ENCODE assay signal across 26 cellular contexts in genomic region chr15:53472883-53473282, GRCh38.
DNase-seq lines count a peak whose midpoint lies in the region; ATAC-seq and TF ChIP-seq lines count a peak whose summit lies in the region.
"Had no signal": no experiment of that assay in that cellular context is flagged by ENCODE, and none has a peak within 500 bp of the region (broad histone marks: within the 10 kb centered on the region; RNA-seq: fewer than 3 reads in every experiment).

No MANE protein-coding gene starts in this region.

- no peak overlapping the region for H3K18ac ChIP-seq in mesendoderm (ENCODE audit: low read length)

- H3K9me3 ChIP-seq in esophagus muscularis mucosa (no peaks in the 10 kb centered on the region), upper lobe of right lung (no peaks in the 10 kb centered on the region)
- H3K9me3 ChIP-seq: BE2C, SJSA1 had no signal

- no peak overlapping the region for H3K56ac ChIP-seq in mesendoderm (ENCODE audit: low read length)

- no peak overlapping the region for H3K9ac ChIP-seq in mesendoderm (ENCODE audit: low read length)

- DNase-seq in GM23338 (ENCODE audit: low spot score) = no peak
- peak; percentile 62 for DNase-seq in NCI-H226
- DNase-seq in esophagus muscularis mucosa (ENCODE audit: extremely low spot score) = peak; percentile 29
- DNase-seq in mesendoderm = peak; percentile 17
- DNase-seq in activated CD4-positive, alpha-beta T cell treated with anti-CD3 and anti-CD28 coated beads, Interleukin-2, amount 50 U/mL, for 4 hours = no peak
- DNase-seq in sciatic nerve (ENCODE audit: low spot score) = no peak
- DNase-seq in upper lobe of right lung = no peak
- DNase-seq: 8988T; ACHN; BE2C; CD8-positive, alpha-beta memory T cell; DMS 273 treated with DMSO at 0.1 percent for 48 hours; DMS79; EL; GDM1; HFFc6; NCI-H1092; NCI-H1436; NCI-H1930; NCI-H446 treated with DMSO at 0.1 percent for 48 hours; NCI-H526; PC-9; Right ventricle myocardium superior had no signal

- H3K9me3 Mint-ChIP-seq in GM23338 = peaks cover 3% of the 10 kb centered on the region; the same call in 2 of the 3 replicates
- H3K9me3 Mint-ChIP-seq in stimulated activated memory B cell treated with anti-CD40 and anti-IgM and Interleukin-4, amounts not matched to agents 10 μg/mL and 1 μg/mL and 100 μg/mL, for 72 hours = peaks cover 7% of the 10 kb centered on the region

- H3K27ac ChIP-seq in GM23338 (ENCODE audit: low read depth) = no peak overlapping the region
- no peak overlapping the region for H3K27ac ChIP-seq in esophagus muscularis mucosa (replicated peaks in 1 of 4)
- no peak overlapping the region for H3K27ac ChIP-seq in mesendoderm (ENCODE audit: low read depth, low read length)
- H3K27ac ChIP-seq in upper lobe of right lung = no peak overlapping the region
- H3K27ac ChIP-seq: PC-9, SJSA1 had no signal

- no peak for TF ChIP-seq EP300 in esophagus muscularis mucosa (IDR thresholded peaks at IDR 0.05)

- H3K4me3 ChIP-seq in GM23338 (no peak overlapping the region), esophagus muscularis mucosa (no peak overlapping the region), mesendoderm (ENCODE audit: low read length) (no peak overlapping the region), upper lobe of right lung (no peak overlapping the region)
- H3K4me3 ChIP-seq: PC-9, SJSA1 had no signal

- TF ChIP-seq CTCF in GM23338 (conservative IDR thresholded peaks at IDR 0.05; ENCODE audit: low read depth in 2 of 2) (no peak), esophagus muscularis mucosa (IDR thresholded peaks at IDR 0.05) (no peak), upper lobe of right lung (IDR thresholded peaks at IDR 0.05) (no peak)

- H3K23ac ChIP-seq in mesendoderm (ENCODE audit: low read length) = no peak overlapping the region

- no peak overlapping the region for H3K4me3 Mint-ChIP-seq in GM23338
- H3K4me3 Mint-ChIP-seq in stimulated activated memory B cell treated with anti-CD40 and anti-IgM and Interleukin-4, amounts not matched to agents 10 μg/mL and 1 μg/mL and 100 μg/mL, for 72 hours = no peak overlapping the region
- H3K4me3 Mint-ChIP-seq: CD14-positive monocyte; CD8-positive, alpha-beta memory T cell; HFFc6 had no signal

- H3K4me1 ChIP-seq in GM23338 (ENCODE audit: insufficient read depth) (no peaks in the 10 kb centered on the region), esophagus muscularis mucosa (no peaks in the 10 kb centered on the region), mesendoderm (ENCODE audit: control insufficient read depth, low read depth, low read length) (no peaks in the 10 kb centered on the region), upper lobe of right lung (no peaks in the 10 kb centered on the region)
- H3K4me1 ChIP-seq: BE2C, SJSA1 had no signal

- no peak overlapping the region for H2AK5ac ChIP-seq in mesendoderm (ENCODE audit: low read length)

- H2BK5ac ChIP-seq in mesendoderm (ENCODE audit: low read length) = no peak overlapping the region

- no peaks in the 10 kb centered on the region for H4K20me1 ChIP-seq in GM23338 (replicated peaks; ENCODE audit: insufficient read depth)

- no peaks in the 10 kb centered on the region for H3F3A ChIP-seq in GM23338 (replicated peaks; ENCODE audit: low read depth)

- H3K36me3 Mint-ChIP-seq in GM23338 (ENCODE audit: low read depth) = no peaks in the 10 kb centered on the region
- no peaks in the 10 kb centered on the region for H3K36me3 Mint-ChIP-seq in stimulated activated memory B cell treated with anti-CD40 and anti-IgM and Interleukin-4, amounts not matched to agents 10 μg/mL and 1 μg/mL and 100 μg/mL, for 72 hours
- H3K36me3 Mint-ChIP-seq: CD14-positive monocyte; CD8-positive, alpha-beta memory T cell had no signal

- H3K4me2 ChIP-seq in GM23338 = no peak overlapping the region
- H3K4me2 ChIP-seq in mesendoderm (ENCODE audit: low read length) = no peak overlapping the region
- H3K4me2 ChIP-seq: PC-9 had no signal

- no peak for TF ChIP-seq POLR2A in esophagus muscularis mucosa (IDR thresholded peaks at IDR 0.05; ENCODE audit: low read depth)

- no peaks in the 10 kb centered on the region for H3K9me2 ChIP-seq in GM23338 (ENCODE audit: insufficient read depth)

- H3K36me3 ChIP-seq in GM23338 (ENCODE audit: insufficient read depth) (0 out of 2 replicates have a peak, but pooled peaks cover 4% of the 10 kb centered on the region), esophagus muscularis mucosa (no peaks in the 10 kb centered on the region), mesendoderm (ENCODE audit: control insufficient read depth, insufficient read depth, low read length) (no peaks in the 10 kb centered on the region), upper lobe of right lung (no peaks in the 10 kb centered on the region)
- H3K36me3 ChIP-seq: BE2C, SJSA1 had no signal

- H3K4me1 Mint-ChIP-seq in GM23338 = peaks cover 3% of the 10 kb centered on the region; the same call in 2 of the 3 replicates
- H3K4me1 Mint-ChIP-seq in stimulated activated memory B cell treated with anti-CD40 and anti-IgM and Interleukin-4, amounts not matched to agents 10 μg/mL and 1 μg/mL and 100 μg/mL, for 72 hours = no peaks in the 10 kb centered on the region
- H3K4me1 Mint-ChIP-seq: CD14-positive monocyte; CD8-positive, alpha-beta memory T cell had no signal

- WGBS in esophagus muscularis mucosa = 48% methylated on average over 5 of the region's 5 CpGs
- WGBS in mesendoderm (ENCODE audit: extremely low coverage, insufficient coverage, low lambda C conversion rate) = no CpG with 5 or more reads among the region's 5 CpGs

- no peaks in the 10 kb centered on the region for H3K79me1 ChIP-seq in mesendoderm (ENCODE audit: low read length)

- no peak overlapping the region for H2BK15ac ChIP-seq in mesendoderm (replicated peaks; ENCODE audit: low read depth)

- no peak overlapping the region for H4K8ac ChIP-seq in mesendoderm (ENCODE audit: low read depth, low read length)

- H3K27me3 ChIP-seq in GM23338 (ENCODE audit: insufficient read depth) (no peaks in the 10 kb centered on the region), esophagus muscularis mucosa (no peaks in the 10 kb centered on the region), mesendoderm (ENCODE audit: insufficient read depth, low read length, poor library complexity) (no peaks in the 10 kb centered on the region), upper lobe of right lung (no peaks in the 10 kb centered on the region)
- H3K27me3 ChIP-seq: BE2C, SJSA1 had no signal

- no peak overlapping the region for H3K4ac ChIP-seq in mesendoderm (ENCODE audit: low read depth, low read length)

- intact Hi-C loops in esophagus muscularis mucosa (cut with DNase I) (no loop called here), sciatic nerve (cut with DNase I) (no loop called here), upper lobe of right lung (cut with DNase I) (no loop called here)

- ATAC-seq in GM23338 (peak; percentile 56; the same call in 2 of the 3 replicates), sciatic nerve (no peak), upper lobe of right lung (no peak)
- ATAC-seq in stimulated activated memory B cell treated with anti-CD40 and anti-IgM and Interleukin-4, amounts not matched to agents 10 μg/mL and 1 μg/mL and 100 μg/mL, for 72 hours = no peak

- no peak overlapping the region for H2AFZ ChIP-seq in GM23338
- H2AFZ ChIP-seq: PC-9 had no signal

- no peaks in the 10 kb centered on the region for H3K27me3 Mint-ChIP-seq in GM23338 (ENCODE audit: insufficient read depth, low read depth, poor library complexity)
- H3K27me3 Mint-ChIP-seq in stimulated activated memory B cell treated with anti-CD40 and anti-IgM and Interleukin-4, amounts not matched to agents 10 μg/mL and 1 μg/mL and 100 μg/mL, for 72 hours = no peaks in the 10 kb centered on the region
- H3K27me3 Mint-ChIP-seq: CD8-positive, alpha-beta memory T cell had no signal

- no peak overlapping the region for H3K27ac Mint-ChIP-seq in GM23338
- H3K27ac Mint-ChIP-seq in stimulated activated memory B cell treated with anti-CD40 and anti-IgM and Interleukin-4, amounts not matched to agents 10 μg/mL and 1 μg/mL and 100 μg/mL, for 72 hours = no peak overlapping the region
- H3K27ac Mint-ChIP-seq: CD14-positive monocyte; CD8-positive, alpha-beta memory T cell; HFFc6 had no signal

- H2BK120ac ChIP-seq in mesendoderm (ENCODE audit: low read depth, low read length) = no peak overlapping the region

- no peaks in the 10 kb centered on the region for H3K79me2 ChIP-seq in GM23338 (replicated peaks; ENCODE audit: insufficient read depth)
- H3K79me2 ChIP-seq in mesendoderm (ENCODE audit: control insufficient read depth, insufficient read depth, low read length) = no peaks in the 10 kb centered on the region

- H4K5ac ChIP-seq in mesendoderm (ENCODE audit: low read length) = no peak overlapping the region

TF ChIP-seq in GM23338, 12 proteins besides CTCF, POLR2A, EP300 and RAD21 (continues in another document):
- TF ChIP-seq EZH2 (IDR thresholded peaks at IDR 0.05; ENCODE audit: low read depth, unreplicated experiment) = no peak
- TF ChIP-seq ETS1 (IDR thresholded peaks at IDR 0.05) = no peak

Comparison
In these comparisons a context has a peak if more than half of its experiments do, and no peak if none do; other contexts are left out.
1. DNase-seq: peak in NCI-H226 (single experiment), esophagus muscularis mucosa (single experiment) and mesendoderm (single experiment); none in GM23338 (single experiment), activated CD4-positive, alpha-beta T cell treated with anti-CD3 and anti-CD28 coated beads, Interleukin-2, amount 50 U/mL, for 4 hours (0 of 2), sciatic nerve (single experiment) and upper lobe of right lung (single experiment).